Comparison of ENCODE assay signal across 8 cellular contexts in the genomic region with DNA sequence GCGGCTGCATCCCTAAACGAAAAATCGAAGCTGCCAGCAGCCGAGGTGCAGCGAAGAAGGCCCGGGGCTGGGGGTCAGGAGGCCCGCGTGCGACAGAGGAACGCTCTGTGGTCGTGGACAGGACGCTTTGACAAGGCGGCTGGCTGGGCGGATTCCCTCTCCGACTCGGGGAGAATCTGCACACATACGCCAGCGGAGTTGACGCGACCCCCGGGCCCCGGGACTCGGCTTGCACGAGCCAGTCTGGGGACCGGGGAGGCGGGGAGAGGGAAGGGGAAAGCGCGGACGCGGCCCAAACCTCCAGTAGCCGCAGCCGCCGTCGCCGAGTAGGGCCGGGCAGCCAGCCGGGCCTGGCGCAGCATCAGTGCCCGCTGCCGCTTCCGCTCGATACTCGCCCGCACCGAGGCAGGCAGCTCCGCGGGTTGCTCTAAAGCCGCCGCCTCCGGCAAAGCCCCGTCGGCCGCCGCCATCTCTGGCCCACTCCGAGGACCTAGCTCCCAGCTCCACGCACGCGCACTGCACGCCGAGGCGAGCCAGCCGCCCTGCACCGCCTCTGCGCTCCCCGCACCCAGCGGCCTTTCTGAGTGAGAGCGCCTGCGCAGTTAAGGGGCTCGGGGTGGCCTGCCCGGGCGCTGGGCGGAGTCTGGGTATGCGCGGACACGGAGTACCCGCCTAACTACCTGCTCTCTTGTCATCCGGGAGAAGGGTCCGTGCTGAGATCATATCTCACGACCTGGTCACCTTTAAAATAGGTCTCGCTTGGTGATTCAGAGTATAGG. TPM values are rescaled to one million over a fixed set of nuclear protein-coding genes. Genes with fewer than 3 reads are reported as not detected.
A peak's percentile ranks its signal among the peaks of the same experiment; 100 is the strongest.
DNase-seq lines count a peak whose midpoint lies in the region; ATAC-seq and TF ChIP-seq lines count a peak whose summit lies in the region.

A gene (minus strand): TSS at position 518 of the 779 bp plus-strand sequence. CDS start 48 bp downstream, at position 470.

- H3K9me3 Mint-ChIP-seq in activated T-cell treated with anti-CD3 and anti-CD28 coated beads, Interleukin-2, amount 50 U/mL, for 24 hours: no peaks in the 10 kb centered on the region

- 0% methylated on average over 61 to 80 of the region's 80 CpGs for WGBS in esophagus, 2 donors

- H3K36me3 Mint-ChIP-seq in activated T-cell treated with anti-CD3 and anti-CD28 coated beads, Interleukin-2, amount 50 U/mL, for 24 hours (ENCODE audit: low read depth): peaks cover 42% of the 10 kb centered on the region

- H3K27ac ChIP-seq in PC-3 (ENCODE audit: low read length) (peak within 1 kb of the TSS; percentile 39), esophagus (ENCODE audit: low read depth in 2 of 2, low read length in 1 of 2) (peak within 1 kb of the TSS; percentile 92 to 95), muscle layer of colon (ENCODE audit: low read depth, low read length) (peak within 1 kb of the TSS; percentile 74)

- H3K4me1 Mint-ChIP-seq in activated T-cell treated with anti-CD3 and anti-CD28 coated beads, Interleukin-2, amount 50 U/mL, for 24 hours (ENCODE audit: low read depth): peaks cover 66% of the 10 kb centered on the region

- H3K4me3 Mint-ChIP-seq in activated T-cell treated with anti-CD3 and anti-CD28 coated beads, Interleukin-2, amount 50 U/mL, for 24 hours: peak within 1 kb of the TSS; percentile 92

- H3K4me1 ChIP-seq in PC-3 (ENCODE audit: insufficient read depth, low read length): peaks cover 34% of the 10 kb centered on the region
- no peaks in the 10 kb centered on the region for H3K4me1 ChIP-seq in esophagus (ENCODE audit: control insufficient read depth in 2 of 2, insufficient read depth in 2 of 2, low read length in 1 of 2)
- peaks cover 28% of the 10 kb centered on the region for H3K4me1 ChIP-seq in muscle layer of colon (ENCODE audit: insufficient read depth, low read length)

- intact Hi-C loops in PC-3 (cut with micrococcal nuclease): no loop called here

- ATAC-seq in GM21619 (IDR thresholded peaks at IDR 0.05; ENCODE audit: unreplicated experiment) (peak; percentile 83), PC-3 (peak; percentile 91)

- CTCF ChIA-PET in PC-3 (lab: Charles Lee): no interaction called here

- H3K4me3 ChIP-seq in Jurkat, Clone E6-1 (ENCODE audit: low read length): peak within 1 kb of the TSS; percentile 77
- H3K4me3 ChIP-seq in PC-3 (ENCODE audit: low read length) (peak within 1 kb of the TSS; percentile 83), esophagus (ENCODE audit: low read depth in 1 of 2, low read length in 2 of 2) (peak within 1 kb of the TSS; percentile 85 to 97), muscle layer of colon (ENCODE audit: low read depth in 1 of 2, low read length in 2 of 2) (peak within 1 kb of the TSS; percentile 69 to 88)

- peak within 1 kb of the TSS; percentile 83 for H3K4me2 ChIP-seq in PC-3 (ENCODE audit: low read length)

- peaks cover 17% of the 10 kb centered on the region; the same call in 1 of the 2 replicates for H4K20me1 ChIP-seq in PC-3 (ENCODE audit: low read length)

- H3K9me2 ChIP-seq in PC-3 (replicated peaks; ENCODE audit: low read length): no peaks in the 10 kb centered on the region

- H3K27me3 ChIP-seq in PC-3 (ENCODE audit: low read length) (no peaks in the 10 kb centered on the region), esophagus (ENCODE audit: control insufficient read depth in 1 of 2, insufficient read depth in 2 of 2, low read length in 2 of 2) (no peaks in the 10 kb centered on the region), muscle layer of colon (ENCODE audit: control insufficient read depth in 1 of 2, insufficient read depth in 2 of 2, low read length in 2 of 2) (no peaks in the 10 kb centered on the region)

- H3K9ac ChIP-seq in PC-3 (ENCODE audit: low read length) (peak within 1 kb of the TSS; percentile 88), muscle layer of colon (ENCODE audit: low read length) (peak within 1 kb of the TSS; percentile 69)

- H3K36me3 ChIP-seq in PC-3 (ENCODE audit: low read depth, low read length) (peaks cover 5% of the 10 kb centered on the region), esophagus (ENCODE audit: control insufficient read depth in 2 of 2, insufficient read depth in 2 of 2, low read length in 1 of 2) (no peaks in the 10 kb centered on the region), muscle layer of colon (ENCODE audit: insufficient read depth, low read length) (peaks cover 5% of the 10 kb centered on the region)

- no TSS peak for BruUV-seq in PC-3 (replicated peaks; lab: Mats Ljungman, UMichigan)

- H3F3A ChIP-seq in PC-3 (ENCODE audit: low read length, unreplicated experiment): no peaks in the 10 kb centered on the region

- peak within 1 kb of the TSS; percentile 78 for H2AFZ ChIP-seq in PC-3 (ENCODE audit: low read length)

- POLR2A ChIA-PET in PC-3 (lab: Charles Lee; ENCODE audit: unreplicated experiment): interaction anchor here (0.6 to 0.9 kb wide), 2 partner anchors 64 to 359 kb away, joined by 3 to 11 read pairs; a partner anchor contains a TSS

- DNase-seq in DMS53 (lab: John Stamatoyannopoulos, UW) (peak; percentile 95), PC-3 (peak; percentile 92)
- peak; percentile 84 for DNase-seq in Jurkat, Clone E6-1 (ENCODE audit: low read depth, low spot score)
- DNase-seq in activated T-cell treated with anti-CD3 and anti-CD28 coated beads, Interleukin-2, amount 50 U/mL, for 24 hours: peak; percentile 98
- DNase-seq in stimulated activated CD8-positive, alpha-beta memory T cell treated with anti-CD3 and anti-CD28 coated beads, Interleukin-7, amount 100 ng/mL, for 1 hour (ENCODE audit: low read depth in 2 of 2): peak; percentile 94 to 95

- H3K9me3 ChIP-seq in PC-3 (ENCODE audit: low read length): no peaks in the 10 kb centered on the region
- peaks cover 0 to 2% of the 10 kb centered on the region in 2 donors for H3K9me3 ChIP-seq in esophagus (ENCODE audit: control insufficient read depth in 2 of 2, insufficient read depth in 1 of 2, low read depth in 1 of 2, low read length in 1 of 2)
- H3K9me3 ChIP-seq in muscle layer of colon (ENCODE audit: low read length): no peaks in the 10 kb centered on the region

- H3K79me2 ChIP-seq in PC-3 (ENCODE audit: low read length): peaks cover 43% of the 10 kb centered on the region

- H3K27me3 Mint-ChIP-seq in activated T-cell treated with anti-CD3 and anti-CD28 coated beads, Interleukin-2, amount 50 U/mL, for 24 hours: no peaks in the 10 kb centered on the region

- TF ChIP-seq CTCF in PC-3 (conservative IDR thresholded peaks at IDR 0.05; ENCODE audit: low read depth, low read length): no peak

- peak within 1 kb of the TSS; percentile 95 for H3K27ac Mint-ChIP-seq in activated T-cell treated with anti-CD3 and anti-CD28 coated beads, Interleukin-2, amount 50 U/mL, for 24 hours

RNA-seq across cellular contexts. Expression of the gene that starts here (rescaled TPM):
- polyA plus RNA-seq in Jurkat, Clone E6-1 (2012; ENCODE audit: insufficient read depth, insufficient read length): 18.7 TPM
- total RNA-seq in PC-3 (2014; rRNA removed): 7.4 and 9.4 TPM in 2 replicates
- 10 to 100 TPM; 13.5 to 16.3 TPM for polyA plus RNA-seq in esophagus

Comparison
In these comparisons a context has a peak if more than half of its experiments do, and no peak if none do; other contexts are left out.
1. Peak in every context shown above with its lines: DNase-seq, ATAC-seq, H3K4me3 ChIP-seq and H3K27ac ChIP-seq.
2. H3K27ac ChIP-seq: peak in every context shown above with its lines; median percentile 94 in esophagus; 74 in muscle layer of colon; 39 in PC-3.